ENCODE assay signal across 17 cellular contexts in genomic region chr13:80603351-80603750, GRCh38.
DNase-seq lines count a peak whose midpoint lies in the region; ATAC-seq and TF ChIP-seq lines count a peak whose summit lies in the region.
"Had no signal": no experiment of that assay in that cellular context is flagged by ENCODE, and none has a peak within 500 bp of the region (broad histone marks: within the 10 kb centered on the region; RNA-seq: fewer than 3 reads in every experiment).

No MANE protein-coding gene starts in this region.

- no peaks in the 10 kb centered on the region for H3K9me3 Mint-ChIP-seq in stimulated activated naive B cell treated with anti-CD40 and anti-IgM and Interleukin-4, amounts not matched to agents 10 μg/mL and 1 μg/mL and 100 μg/mL, for 72 hours

- H3K27me3 ChIP-seq in ACC112 (ENCODE audit: insufficient read depth, low read length) (no peaks in the 10 kb centered on the region), HAP-1 (ENCODE audit: low read depth) (no peaks in the 10 kb centered on the region)
- H3K27me3 ChIP-seq: BE2C had no signal

- in situ Hi-C loops in HAP-1 (cut with MboI; ENCODE audit: low sequenced_read_pairs) = no loop called here

- no peaks in the 10 kb centered on the region for H3K9me3 ChIP-seq in HEK293 (ENCODE audit: control insufficient read depth, insufficient read depth, low read depth, low read length)
- H3K9me3 ChIP-seq in HAP-1 = no peaks in the 10 kb centered on the region
- H3K9me3 ChIP-seq: BE2C had no signal

- no peak overlapping the region for H3K27ac ChIP-seq in ACC112 (ENCODE audit: low read depth, low read length)
- H3K27ac ChIP-seq in HEK293 (ENCODE audit: extremely low read depth, low read depth, low read length) = no peak overlapping the region
- H3K27ac ChIP-seq: C4-2B had no signal

- H3K27me3 Mint-ChIP-seq in stimulated activated naive B cell treated with anti-CD40 and anti-IgM and Interleukin-4, amounts not matched to agents 10 μg/mL and 1 μg/mL and 100 μg/mL, for 72 hours = no peaks in the 10 kb centered on the region
- H3K27me3 Mint-ChIP-seq: CD4-positive, alpha-beta memory T cell had no signal

- H3K4me3 ChIP-seq in ACC112 (ENCODE audit: low read depth, low read length) (no peak overlapping the region), HEK293 (ENCODE audit: low read depth, low read length) (no peak overlapping the region), fibroblast of pulmonary artery (replicated peaks; ENCODE audit: low read depth, low read length) (no peak overlapping the region), HAP-1 (no peak overlapping the region)

- peaks cover 32% of the 10 kb centered on the region for H3K4me1 ChIP-seq in ACC112 (ENCODE audit: control insufficient read depth, insufficient read depth, low read length, unreplicated experiment)
- H3K4me1 ChIP-seq in HEK293 (ENCODE audit: control insufficient read depth, insufficient read depth, low read length) = no peaks in the 10 kb centered on the region
- H3K4me1 ChIP-seq in HAP-1 = no peaks in the 10 kb centered on the region
- H3K4me1 ChIP-seq: BE2C had no signal

- TF ChIP-seq CTCF in HEK293 (tag by site-specific recombination; IDR thresholded peaks at IDR 0.05) (no peak), fibroblast of pulmonary artery (IDR thresholded peaks at IDR 0.05; ENCODE audit: low read length, missing control alignments) (no peak)

- no peaks in the 10 kb centered on the region for H3K79me2 ChIP-seq in ACC112 (ENCODE audit: control insufficient read depth, insufficient read depth, low read length, unreplicated experiment)

- H3K36me3 Mint-ChIP-seq in stimulated activated naive B cell treated with anti-CD40 and anti-IgM and Interleukin-4, amounts not matched to agents 10 μg/mL and 1 μg/mL and 100 μg/mL, for 72 hours = no peaks in the 10 kb centered on the region
- H3K36me3 Mint-ChIP-seq: CD4-positive, alpha-beta memory T cell had no signal

- POLR2A ChIA-PET in HEK293 (lab: Yijun Ruan, JAX) = no interaction called here

- H3K4me3 Mint-ChIP-seq in stimulated activated naive B cell treated with anti-CD40 and anti-IgM and Interleukin-4, amounts not matched to agents 10 μg/mL and 1 μg/mL and 100 μg/mL, for 72 hours = no peak overlapping the region
- H3K4me3 Mint-ChIP-seq: CD4-positive, alpha-beta memory T cell had no signal

- H3K4me1 Mint-ChIP-seq in stimulated activated naive B cell treated with anti-CD40 and anti-IgM and Interleukin-4, amounts not matched to agents 10 μg/mL and 1 μg/mL and 100 μg/mL, for 72 hours = no peaks in the 10 kb centered on the region
- H3K4me1 Mint-ChIP-seq: CD4-positive, alpha-beta memory T cell had no signal

- H3K36me3 ChIP-seq in ACC112 (ENCODE audit: insufficient read depth, low read length) (no peaks in the 10 kb centered on the region), HEK293 (ENCODE audit: control insufficient read depth in 2 of 2, insufficient read depth in 1 of 2, low read length in 2 of 2) (no peaks in the 10 kb centered on the region), HAP-1 (replicated peaks) (no peaks in the 10 kb centered on the region)
- H3K36me3 ChIP-seq: BE2C had no signal

- peak overlapping the region; percentile 90 for H2AFZ ChIP-seq in ACC112 (ENCODE audit: low read length, unreplicated experiment)

- CTCF ChIA-PET in HEK293 (lab: Yijun Ruan, JAX) = interaction anchor here (0.6 kb wide), 1 partner anchor 148 kb away, joined by 3 read pairs; no protein-coding TSS in a partner anchor

- no peak for ATAC-seq in stimulated activated naive B cell treated with anti-CD40 and anti-IgM and Interleukin-4, amounts not matched to agents 10 μg/mL and 1 μg/mL and 100 μg/mL, for 72 hours (replicated peaks)
- ATAC-seq in GM21528 (IDR thresholded peaks at IDR 0.05; ENCODE audit: low FRiP score, unreplicated experiment) = no peak
- ATAC-seq: HepG2 had no signal

- DNase-seq in amniotic epithelial cell (ENCODE audit: low read depth) (peak; percentile 5), fibroblast of pulmonary artery (ENCODE audit: low read depth) (peak; percentile 22), SW480 (ENCODE audit: low spot score) (no peak), HAP-1 (ENCODE audit: low spot score in 2 of 2) (no peak)
- DNase-seq in stimulated activated naive B cell treated with anti-CD40 and anti-IgM and Interleukin-4, amounts not matched to agents 10 μg/mL and 1 μg/mL and 100 μg/mL, for 72 hours = no peak
- DNase-seq: BE2C; CD4-positive, alpha-beta memory T cell; DMS153; DMS79 treated with DMSO at 0.1 percent for 48 hours; EL; GDM1; GOT3 had no signal

- H3K27ac Mint-ChIP-seq in stimulated activated naive B cell treated with anti-CD40 and anti-IgM and Interleukin-4, amounts not matched to agents 10 μg/mL and 1 μg/mL and 100 μg/mL, for 72 hours = no peak overlapping the region
- H3K27ac Mint-ChIP-seq: CD4-positive, alpha-beta memory T cell had no signal

TF ChIP-seq in HEK293, 187 proteins besides CTCF, POLR2A, EP300 and RAD21:
- TF ChIP-seq ZBTB7A (tag by site-specific recombination; IDR thresholded peaks at IDR 0.05; ENCODE audit: low read depth) (no peak), ZNF37A (tag by site-specific recombination; IDR thresholded peaks at IDR 0.05) (no peak), ZNF629 (tag by site-specific recombination; IDR thresholded peaks at IDR 0.05) (no peak), ZNF354C (tag by site-specific recombination; IDR thresholded peaks at IDR 0.05; ENCODE audit: borderline replicate concordance, low read depth) (no peak), ZNF362 (tag by site-specific recombination; IDR thresholded peaks at IDR 0.05) (no peak), FEZF1 (tag by site-specific recombination; IDR thresholded peaks at IDR 0.05) (0 out of 2 replicates have a peak, but pooled peaks have one; percentile 31), ZNF560 (tag by site-specific recombination; IDR thresholded peaks at IDR 0.05; ENCODE audit: borderline replicate concordance) (no peak)
- TF ChIP-seq, protein P1, sequence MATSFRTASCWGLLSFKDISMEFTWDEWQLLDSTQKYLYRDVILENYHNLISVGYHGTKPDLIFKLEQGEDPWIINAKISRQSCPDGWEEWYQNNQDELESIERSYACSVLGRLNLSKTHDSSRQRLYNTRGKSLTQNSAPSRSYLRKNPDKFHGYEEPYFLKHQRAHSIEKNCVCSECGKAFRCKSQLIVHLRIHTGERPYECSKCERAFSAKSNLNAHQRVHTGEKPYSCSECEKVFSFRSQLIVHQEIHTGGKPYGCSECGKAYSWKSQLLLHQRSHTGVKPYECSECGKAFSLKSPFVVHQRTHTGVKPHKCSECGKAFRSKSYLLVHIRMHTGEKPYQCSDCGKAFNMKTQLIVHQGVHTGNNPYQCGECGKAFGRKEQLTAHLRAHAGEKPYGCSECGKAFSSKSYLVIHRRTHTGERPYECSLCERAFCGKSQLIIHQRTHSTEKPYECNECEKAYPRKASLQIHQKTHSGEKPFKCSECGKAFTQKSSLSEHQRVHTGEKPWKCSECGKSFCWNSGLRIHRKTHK (tag by site-specific recombination; IDR thresholded peaks at IDR 0.05) = no peak
- TF ChIP-seq, protein P2, sequence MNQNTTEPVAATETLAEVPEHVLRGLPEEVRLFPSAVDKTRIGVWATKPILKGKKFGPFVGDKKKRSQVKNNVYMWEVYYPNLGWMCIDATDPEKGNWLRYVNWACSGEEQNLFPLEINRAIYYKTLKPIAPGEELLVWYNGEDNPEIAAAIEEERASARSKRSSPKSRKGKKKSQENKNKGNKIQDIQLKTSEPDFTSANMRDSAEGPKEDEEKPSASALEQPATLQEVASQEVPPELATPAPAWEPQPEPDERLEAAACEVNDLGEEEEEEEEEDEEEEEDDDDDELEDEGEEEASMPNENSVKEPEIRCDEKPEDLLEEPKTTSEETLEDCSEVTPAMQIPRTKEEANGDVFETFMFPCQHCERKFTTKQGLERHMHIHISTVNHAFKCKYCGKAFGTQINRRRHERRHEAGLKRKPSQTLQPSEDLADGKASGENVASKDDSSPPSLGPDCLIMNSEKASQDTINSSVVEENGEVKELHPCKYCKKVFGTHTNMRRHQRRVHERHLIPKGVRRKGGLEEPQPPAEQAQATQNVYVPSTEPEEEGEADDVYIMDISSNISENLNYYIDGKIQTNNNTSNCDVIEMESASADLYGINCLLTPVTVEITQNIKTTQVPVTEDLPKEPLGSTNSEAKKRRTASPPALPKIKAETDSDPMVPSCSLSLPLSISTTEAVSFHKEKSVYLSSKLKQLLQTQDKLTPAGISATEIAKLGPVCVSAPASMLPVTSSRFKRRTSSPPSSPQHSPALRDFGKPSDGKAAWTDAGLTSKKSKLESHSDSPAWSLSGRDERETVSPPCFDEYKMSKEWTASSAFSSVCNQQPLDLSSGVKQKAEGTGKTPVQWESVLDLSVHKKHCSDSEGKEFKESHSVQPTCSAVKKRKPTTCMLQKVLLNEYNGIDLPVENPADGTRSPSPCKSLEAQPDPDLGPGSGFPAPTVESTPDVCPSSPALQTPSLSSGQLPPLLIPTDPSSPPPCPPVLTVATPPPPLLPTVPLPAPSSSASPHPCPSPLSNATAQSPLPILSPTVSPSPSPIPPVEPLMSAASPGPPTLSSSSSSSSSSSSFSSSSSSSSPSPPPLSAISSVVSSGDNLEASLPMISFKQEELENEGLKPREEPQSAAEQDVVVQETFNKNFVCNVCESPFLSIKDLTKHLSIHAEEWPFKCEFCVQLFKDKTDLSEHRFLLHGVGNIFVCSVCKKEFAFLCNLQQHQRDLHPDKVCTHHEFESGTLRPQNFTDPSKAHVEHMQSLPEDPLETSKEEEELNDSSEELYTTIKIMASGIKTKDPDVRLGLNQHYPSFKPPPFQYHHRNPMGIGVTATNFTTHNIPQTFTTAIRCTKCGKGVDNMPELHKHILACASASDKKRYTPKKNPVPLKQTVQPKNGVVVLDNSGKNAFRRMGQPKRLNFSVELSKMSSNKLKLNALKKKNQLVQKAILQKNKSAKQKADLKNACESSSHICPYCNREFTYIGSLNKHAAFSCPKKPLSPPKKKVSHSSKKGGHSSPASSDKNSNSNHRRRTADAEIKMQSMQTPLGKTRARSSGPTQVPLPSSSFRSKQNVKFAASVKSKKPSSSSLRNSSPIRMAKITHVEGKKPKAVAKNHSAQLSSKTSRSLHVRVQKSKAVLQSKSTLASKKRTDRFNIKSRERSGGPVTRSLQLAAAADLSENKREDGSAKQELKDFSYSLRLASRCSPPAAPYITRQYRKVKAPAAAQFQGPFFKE (tag by site-specific recombination; IDR thresholded peaks at IDR 0.05; ENCODE audit: borderline replicate concordance) = no peak

Comparison
In these comparisons a context has a peak if more than half of its experiments do, and no peak if none do; other contexts are left out.
1. DNase-seq: peak in amniotic epithelial cell (single experiment) and fibroblast of pulmonary artery (single experiment); none in stimulated activated naive B cell treated with anti-CD40 and anti-IgM and Interleukin-4, amounts not matched to agents 10 μg/mL and 1 μg/mL and 100 μg/mL, for 72 hours (single experiment), SW480 (single experiment) and HAP-1 (0 of 2).